Comparison of ENCODE assay signal across 1 cellular context in the genomic region with DNA sequence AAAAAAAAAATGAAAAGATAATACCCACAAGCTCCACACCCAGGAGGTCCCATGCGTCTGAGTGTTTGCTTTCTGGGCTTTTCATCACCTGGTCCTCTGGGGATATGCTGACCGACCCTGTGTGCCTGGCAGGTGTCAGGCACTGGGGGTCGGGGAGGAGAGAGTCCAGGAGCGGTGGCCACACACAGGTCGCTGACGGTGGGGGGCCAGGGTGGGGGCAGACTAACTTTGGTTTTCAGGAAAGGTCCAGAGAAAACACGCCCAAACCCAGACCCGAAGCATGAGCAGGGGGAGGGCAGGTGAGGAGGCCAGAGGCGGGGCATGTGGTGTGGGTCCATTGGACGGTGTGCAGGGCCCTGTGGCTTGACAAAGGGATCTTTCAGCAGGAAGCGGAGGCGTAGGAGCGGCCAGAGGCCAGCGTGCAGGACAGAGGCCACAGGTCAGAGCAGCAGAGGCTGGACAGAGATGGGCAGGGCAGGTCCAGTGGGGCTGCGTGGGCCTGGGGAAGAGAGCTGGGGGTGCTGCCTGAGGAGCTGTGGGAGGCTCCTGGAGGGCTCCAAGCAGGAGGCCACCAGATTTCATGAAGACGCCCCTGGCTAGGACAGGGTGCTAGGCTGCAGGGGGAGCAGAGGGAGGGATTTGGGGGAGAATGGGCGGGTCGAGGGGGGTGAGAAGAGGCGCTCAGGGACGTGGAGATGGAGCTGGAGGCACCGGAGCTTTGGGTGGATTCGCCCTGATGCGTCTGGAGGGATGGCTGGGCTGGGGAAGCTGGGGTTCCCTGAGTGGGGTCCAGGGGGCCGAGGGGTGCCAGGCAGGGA.
TF ChIP-seq lines count a peak whose summit lies in the region.

No MANE protein-coding gene starts in this region.

TF ChIP-seq in HepG2, 621 proteins besides CTCF, POLR2A, EP300 and RAD21 (continued from another document and continues in another):
- TF ChIP-seq, protein P1, sequence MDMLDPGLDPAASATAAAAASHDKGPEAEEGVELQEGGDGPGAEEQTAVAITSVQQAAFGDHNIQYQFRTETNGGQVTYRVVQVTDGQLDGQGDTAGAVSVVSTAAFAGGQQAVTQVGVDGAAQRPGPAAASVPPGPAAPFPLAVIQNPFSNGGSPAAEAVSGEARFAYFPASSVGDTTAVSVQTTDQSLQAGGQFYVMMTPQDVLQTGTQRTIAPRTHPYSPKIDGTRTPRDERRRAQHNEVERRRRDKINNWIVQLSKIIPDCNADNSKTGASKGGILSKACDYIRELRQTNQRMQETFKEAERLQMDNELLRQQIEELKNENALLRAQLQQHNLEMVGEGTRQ (IDR thresholded peaks at IDR 0.05; ENCODE audit: low read depth, low read length): no peak
- TF ChIP-seq, protein P1 (CRISPR knock-in tag; IDR thresholded peaks at IDR 0.05; ENCODE audit: borderline replicate concordance): no peak
- TF ChIP-seq ZNF24 (IDR thresholded peaks at IDR 0.05): no peak
- no peak for TF ChIP-seq HCFC1 (IDR thresholded peaks at IDR 0.05; ENCODE audit: low read depth, low read length)
- TF ChIP-seq ZNF441 (CRISPR knock-in tag; IDR thresholded peaks at IDR 0.05; ENCODE audit: borderline replicate concordance): 0 out of 2 replicates have a peak, but pooled peaks have one; percentile 24
- TF ChIP-seq RFX1 (IDR thresholded peaks at IDR 0.05): no peak
- TF ChIP-seq GTF2F1 (IDR thresholded peaks at IDR 0.05; ENCODE audit: low read length): no peak; the same call in 1 of the 2 replicates
- 0 out of 2 replicates have a peak, but pooled peaks have one; percentile 45 for TF ChIP-seq ZNF792 (CRISPR knock-in tag; IDR thresholded peaks at IDR 0.05)
- TF ChIP-seq, protein P2, sequence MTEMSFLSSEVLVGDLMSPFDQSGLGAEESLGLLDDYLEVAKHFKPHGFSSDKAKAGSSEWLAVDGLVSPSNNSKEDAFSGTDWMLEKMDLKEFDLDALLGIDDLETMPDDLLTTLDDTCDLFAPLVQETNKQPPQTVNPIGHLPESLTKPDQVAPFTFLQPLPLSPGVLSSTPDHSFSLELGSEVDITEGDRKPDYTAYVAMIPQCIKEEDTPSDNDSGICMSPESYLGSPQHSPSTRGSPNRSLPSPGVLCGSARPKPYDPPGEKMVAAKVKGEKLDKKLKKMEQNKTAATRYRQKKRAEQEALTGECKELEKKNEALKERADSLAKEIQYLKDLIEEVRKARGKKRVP (CRISPR knock-in tag; IDR thresholded peaks at IDR 0.05): no peak
- 0 out of 2 replicates have a peak, but pooled peaks have one; percentile 13 for TF ChIP-seq ZNF569 (CRISPR knock-in tag; IDR thresholded peaks at IDR 0.05; ENCODE audit: borderline replicate concordance)
- TF ChIP-seq ARID2 (CRISPR knock-in tag; IDR thresholded peaks at IDR 0.05; ENCODE audit: borderline replicate concordance): no peak
- peak; percentile 47; the same call in 1 of the 2 replicates for TF ChIP-seq BORCS8-MEF2B (CRISPR knock-in tag; IDR thresholded peaks at IDR 0.05)
- no peak for TF ChIP-seq ZNF143 (CRISPR knock-in tag; IDR thresholded peaks at IDR 0.05)
- no peak for TF ChIP-seq YY1 (IDR thresholded peaks at IDR 0.05; ENCODE audit: insufficient read depth, insufficient replicate concordance, low read depth, low read length)
- peak; percentile 71; the same call in 1 of the 2 replicates for TF ChIP-seq HNRNPL (IDR thresholded peaks at IDR 0.05; ENCODE audit: low read depth, low read length)
- TF ChIP-seq, protein P3, sequence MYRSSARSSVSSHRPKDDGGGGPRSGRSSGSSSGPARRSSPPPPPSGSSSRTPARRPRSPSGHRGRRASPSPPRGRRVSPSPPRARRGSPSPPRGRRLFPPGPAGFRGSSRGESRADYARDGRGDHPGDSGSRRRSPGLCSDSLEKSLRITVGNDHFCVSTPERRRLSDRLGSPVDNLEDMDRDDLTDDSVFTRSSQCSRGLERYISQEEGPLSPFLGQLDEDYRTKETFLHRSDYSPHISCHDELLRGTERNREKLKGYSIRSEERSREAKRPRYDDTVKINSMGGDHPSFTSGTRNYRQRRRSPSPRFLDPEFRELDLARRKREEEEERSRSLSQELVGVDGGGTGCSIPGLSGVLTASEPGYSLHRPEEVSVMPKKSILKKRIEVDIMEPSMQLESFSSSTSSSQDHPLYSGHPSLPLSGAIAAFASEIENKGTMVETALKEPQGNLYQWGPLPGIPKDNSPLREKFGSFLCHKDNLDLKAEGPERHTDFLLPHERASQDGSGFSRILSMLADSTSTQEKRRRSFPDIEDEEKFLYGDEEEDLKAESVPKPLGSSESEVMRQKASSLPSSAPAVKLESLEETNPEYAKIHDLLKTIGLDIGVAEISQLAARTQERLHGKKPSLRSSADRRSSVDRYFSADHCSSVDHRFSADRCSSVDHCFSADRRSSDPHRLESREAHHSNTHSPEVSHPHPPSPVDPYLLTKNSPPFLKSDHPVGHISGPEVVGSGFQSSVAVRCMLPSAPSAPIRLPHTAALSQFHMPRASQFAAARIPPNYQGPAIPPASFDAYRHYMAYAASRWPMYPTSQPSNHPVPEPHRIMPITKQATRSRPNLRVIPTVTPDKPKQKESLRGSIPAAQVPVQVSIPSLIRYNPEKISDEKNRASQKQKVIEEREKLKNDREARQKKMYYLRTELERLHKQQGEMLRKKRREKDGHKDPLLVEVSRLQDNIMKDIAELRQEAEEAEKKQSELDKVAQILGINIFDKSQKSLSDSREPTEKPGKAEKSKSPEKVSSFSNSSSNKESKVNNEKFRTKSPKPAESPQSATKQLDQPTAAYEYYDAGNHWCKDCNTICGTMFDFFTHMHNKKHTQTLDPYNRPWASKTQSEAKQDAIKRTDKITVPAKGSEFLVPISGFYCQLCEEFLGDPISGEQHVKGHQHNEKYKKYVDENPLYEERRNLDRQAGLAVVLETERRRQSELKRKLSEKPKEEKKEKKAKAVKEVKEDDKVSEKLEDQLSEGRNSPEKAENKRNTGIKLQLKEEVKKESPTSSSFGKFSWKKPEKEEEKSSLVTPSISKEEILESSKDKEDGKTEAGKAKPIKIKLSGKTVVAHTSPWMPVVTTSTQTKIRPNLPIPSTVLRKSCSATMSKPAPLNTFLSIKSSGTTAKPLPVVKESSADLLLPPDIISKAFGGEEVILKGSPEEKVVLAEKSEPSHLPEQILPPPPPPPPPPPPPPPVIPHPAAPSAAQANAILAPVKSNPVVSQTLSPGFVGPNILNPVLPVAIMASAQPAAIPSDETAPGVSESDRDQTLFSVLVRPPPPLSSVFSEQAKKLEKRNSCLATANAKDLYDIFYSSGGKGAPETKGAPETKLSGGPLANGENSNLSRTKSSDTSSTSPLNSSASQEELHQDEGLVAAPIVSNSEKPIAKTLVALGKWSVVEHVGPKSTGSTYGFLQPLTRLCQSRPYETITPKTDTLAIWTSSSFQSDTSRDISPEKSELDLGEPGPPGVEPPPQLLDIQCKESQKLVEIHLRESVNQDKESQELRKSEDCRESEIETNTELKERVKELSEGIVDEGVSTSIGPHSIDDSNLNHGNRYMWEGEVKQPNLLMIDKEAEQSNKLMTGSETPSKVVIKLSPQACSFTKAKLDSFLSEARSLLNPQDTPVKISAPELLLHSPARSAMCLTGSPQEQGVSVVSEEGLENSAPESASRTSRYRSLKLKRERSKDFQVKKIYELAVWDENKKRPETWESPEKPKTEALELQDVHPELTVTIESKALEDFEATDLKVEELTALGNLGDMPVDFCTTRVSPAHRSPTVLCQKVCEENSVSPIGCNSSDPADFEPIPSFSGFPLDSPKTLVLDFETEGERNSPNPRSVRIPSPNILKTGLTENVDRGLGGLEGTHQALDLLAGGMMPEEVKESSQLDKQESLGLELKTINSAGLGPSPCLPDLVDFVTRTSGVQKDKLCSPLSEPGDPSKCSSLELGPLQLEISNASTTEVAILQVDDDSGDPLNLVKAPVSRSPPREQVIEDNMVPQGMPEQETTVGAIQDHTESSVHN (CRISPR knock-in tag; IDR thresholded peaks at IDR 0.05): no peak
- TF ChIP-seq ZNF589 (CRISPR knock-in tag; conservative IDR thresholded peaks at IDR 0.05): no peak
- TF ChIP-seq ZNF713 (CRISPR knock-in tag; IDR thresholded peaks at IDR 0.05): no peak
- no peak for TF ChIP-seq BRCA1 (CRISPR knock-in tag; IDR thresholded peaks at IDR 0.05)
- TF ChIP-seq, protein P4, sequence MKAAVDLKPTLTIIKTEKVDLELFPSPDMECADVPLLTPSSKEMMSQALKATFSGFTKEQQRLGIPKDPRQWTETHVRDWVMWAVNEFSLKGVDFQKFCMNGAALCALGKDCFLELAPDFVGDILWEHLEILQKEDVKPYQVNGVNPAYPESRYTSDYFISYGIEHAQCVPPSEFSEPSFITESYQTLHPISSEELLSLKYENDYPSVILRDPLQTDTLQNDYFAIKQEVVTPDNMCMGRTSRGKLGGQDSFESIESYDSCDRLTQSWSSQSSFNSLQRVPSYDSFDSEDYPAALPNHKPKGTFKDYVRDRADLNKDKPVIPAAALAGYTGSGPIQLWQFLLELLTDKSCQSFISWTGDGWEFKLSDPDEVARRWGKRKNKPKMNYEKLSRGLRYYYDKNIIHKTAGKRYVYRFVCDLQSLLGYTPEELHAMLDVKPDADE (CRISPR knock-in tag; IDR thresholded peaks at IDR 0.05): no peak
- TF ChIP-seq, protein P5, sequence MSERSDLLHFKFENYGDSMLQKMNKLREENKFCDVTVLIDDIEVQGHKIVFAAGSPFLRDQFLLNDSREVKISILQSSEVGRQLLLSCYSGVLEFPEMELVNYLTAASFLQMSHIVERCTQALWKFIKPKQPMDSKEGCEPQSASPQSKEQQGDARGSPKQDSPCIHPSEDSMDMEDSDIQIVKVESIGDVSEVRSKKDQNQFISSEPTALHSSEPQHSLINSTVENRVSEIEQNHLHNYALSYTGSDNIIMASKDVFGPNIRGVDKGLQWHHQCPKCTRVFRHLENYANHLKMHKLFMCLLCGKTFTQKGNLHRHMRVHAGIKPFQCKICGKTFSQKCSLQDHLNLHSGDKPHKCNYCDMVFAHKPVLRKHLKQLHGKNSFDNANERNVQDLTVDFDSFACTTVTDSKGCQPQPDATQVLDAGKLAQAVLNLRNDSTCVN (CRISPR knock-in tag; IDR thresholded peaks at IDR 0.05; ENCODE audit: borderline replicate concordance): peak; percentile 74
- TF ChIP-seq CENPT (CRISPR knock-in tag; IDR thresholded peaks at IDR 0.05; ENCODE audit: low read depth): no peak
- TF ChIP-seq ZNF550 (CRISPR knock-in tag; IDR thresholded peaks at IDR 0.05; ENCODE audit: borderline replicate concordance): no peak
- TF ChIP-seq NFE2L1 (CRISPR knock-in tag; IDR thresholded peaks at IDR 0.05; ENCODE audit: borderline replicate concordance): no peak
- TF ChIP-seq, protein P6, sequence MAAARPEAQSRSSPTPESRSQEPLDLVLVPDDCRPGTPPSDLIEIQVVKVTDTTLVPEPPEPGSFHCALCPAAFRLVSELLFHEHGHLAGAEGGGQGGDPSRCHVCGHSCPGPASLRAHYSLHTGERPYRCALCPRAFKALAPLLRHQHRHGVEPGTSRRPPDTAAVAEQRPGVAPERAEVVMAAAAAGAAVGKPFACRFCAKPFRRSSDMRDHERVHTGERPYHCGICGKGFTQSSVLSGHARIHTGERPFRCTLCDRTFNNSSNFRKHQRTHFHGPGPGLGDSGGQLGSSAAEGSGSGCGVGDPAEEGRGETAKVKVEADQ (CRISPR knock-in tag; IDR thresholded peaks at IDR 0.05; ENCODE audit: borderline replicate concordance): no peak
- TF ChIP-seq SCMH1 (CRISPR knock-in tag; IDR thresholded peaks at IDR 0.05; ENCODE audit: borderline replicate concordance): no peak
- TF ChIP-seq, protein P7, sequence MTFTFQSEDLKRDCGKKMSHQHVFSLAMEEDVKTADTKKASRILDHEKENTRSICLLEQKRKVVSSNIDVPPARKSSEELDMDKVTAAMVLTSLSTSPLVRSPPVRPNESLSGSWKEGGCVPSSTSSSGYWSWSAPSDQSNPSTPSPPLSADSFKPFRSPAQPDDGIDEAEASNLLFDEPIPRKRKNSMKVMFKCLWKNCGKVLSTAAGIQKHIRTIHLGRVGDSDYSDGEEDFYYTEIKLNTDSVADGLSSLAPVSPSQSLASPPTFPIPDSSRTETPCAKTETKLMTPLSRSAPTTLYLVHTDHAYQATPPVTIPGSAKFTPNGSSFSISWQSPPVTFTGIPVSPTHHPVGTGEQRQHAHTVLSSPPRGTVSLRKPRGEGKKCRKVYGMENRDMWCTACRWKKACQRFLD (CRISPR knock-in tag; IDR thresholded peaks at IDR 0.05; ENCODE audit: borderline replicate concordance): no peak
- TF ChIP-seq HMG20A (CRISPR knock-in tag; IDR thresholded peaks at IDR 0.05; ENCODE audit: borderline replicate concordance): no peak
- TF ChIP-seq, protein P8, sequence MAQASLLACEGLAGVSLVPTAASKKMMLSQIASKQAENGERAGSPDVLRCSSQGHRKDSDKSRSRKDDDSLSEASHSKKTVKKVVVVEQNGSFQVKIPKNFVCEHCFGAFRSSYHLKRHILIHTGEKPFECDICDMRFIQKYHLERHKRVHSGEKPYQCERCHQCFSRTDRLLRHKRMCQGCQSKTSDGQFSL (CRISPR knock-in tag; IDR thresholded peaks at IDR 0.05): no peak
- TF ChIP-seq POLR2AphosphoS5 (IDR thresholded peaks at IDR 0.05; ENCODE audit: low read depth, low read length): peak; percentile 73
- no peak for TF ChIP-seq ZFP36L2 (CRISPR knock-in tag; IDR thresholded peaks at IDR 0.05)
- TF ChIP-seq, protein P9, sequence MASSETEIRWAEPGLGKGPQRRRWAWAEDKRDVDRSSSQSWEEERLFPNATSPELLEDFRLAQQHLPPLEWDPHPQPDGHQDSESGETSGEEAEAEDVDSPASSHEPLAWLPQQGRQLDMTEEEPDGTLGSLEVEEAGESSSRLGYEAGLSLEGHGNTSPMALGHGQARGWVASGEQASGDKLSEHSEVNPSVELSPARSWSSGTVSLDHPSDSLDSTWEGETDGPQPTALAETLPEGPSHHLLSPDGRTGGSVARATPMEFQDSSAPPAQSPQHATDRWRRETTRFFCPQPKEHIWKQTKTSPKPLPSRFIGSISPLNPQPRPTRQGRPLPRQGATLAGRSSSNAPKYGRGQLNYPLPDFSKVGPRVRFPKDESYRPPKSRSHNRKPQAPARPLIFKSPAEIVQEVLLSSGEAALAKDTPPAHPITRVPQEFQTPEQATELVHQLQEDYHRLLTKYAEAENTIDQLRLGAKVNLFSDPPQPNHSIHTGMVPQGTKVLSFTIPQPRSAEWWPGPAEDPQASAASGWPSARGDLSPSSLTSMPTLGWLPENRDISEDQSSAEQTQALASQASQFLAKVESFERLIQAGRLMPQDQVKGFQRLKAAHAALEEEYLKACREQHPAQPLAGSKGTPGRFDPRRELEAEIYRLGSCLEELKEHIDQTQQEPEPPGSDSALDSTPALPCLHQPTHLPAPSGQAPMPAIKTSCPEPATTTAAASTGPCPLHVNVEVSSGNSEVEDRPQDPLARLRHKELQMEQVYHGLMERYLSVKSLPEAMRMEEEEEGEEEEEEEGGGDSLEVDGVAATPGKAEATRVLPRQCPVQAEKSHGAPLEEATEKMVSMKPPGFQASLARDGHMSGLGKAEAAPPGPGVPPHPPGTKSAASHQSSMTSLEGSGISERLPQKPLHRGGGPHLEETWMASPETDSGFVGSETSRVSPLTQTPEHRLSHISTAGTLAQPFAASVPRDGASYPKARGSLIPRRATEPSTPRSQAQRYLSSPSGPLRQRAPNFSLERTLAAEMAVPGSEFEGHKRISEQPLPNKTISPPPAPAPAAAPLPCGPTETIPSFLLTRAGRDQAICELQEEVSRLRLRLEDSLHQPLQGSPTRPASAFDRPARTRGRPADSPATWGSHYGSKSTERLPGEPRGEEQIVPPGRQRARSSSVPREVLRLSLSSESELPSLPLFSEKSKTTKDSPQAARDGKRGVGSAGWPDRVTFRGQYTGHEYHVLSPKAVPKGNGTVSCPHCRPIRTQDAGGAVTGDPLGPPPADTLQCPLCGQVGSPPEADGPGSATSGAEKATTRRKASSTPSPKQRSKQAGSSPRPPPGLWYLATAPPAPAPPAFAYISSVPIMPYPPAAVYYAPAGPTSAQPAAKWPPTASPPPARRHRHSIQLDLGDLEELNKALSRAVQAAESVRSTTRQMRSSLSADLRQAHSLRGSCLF (CRISPR knock-in tag; IDR thresholded peaks at IDR 0.05; ENCODE audit: borderline replicate concordance): no peak
